ENCODE assay signal across 10 cellular contexts in the genomic region with DNA sequence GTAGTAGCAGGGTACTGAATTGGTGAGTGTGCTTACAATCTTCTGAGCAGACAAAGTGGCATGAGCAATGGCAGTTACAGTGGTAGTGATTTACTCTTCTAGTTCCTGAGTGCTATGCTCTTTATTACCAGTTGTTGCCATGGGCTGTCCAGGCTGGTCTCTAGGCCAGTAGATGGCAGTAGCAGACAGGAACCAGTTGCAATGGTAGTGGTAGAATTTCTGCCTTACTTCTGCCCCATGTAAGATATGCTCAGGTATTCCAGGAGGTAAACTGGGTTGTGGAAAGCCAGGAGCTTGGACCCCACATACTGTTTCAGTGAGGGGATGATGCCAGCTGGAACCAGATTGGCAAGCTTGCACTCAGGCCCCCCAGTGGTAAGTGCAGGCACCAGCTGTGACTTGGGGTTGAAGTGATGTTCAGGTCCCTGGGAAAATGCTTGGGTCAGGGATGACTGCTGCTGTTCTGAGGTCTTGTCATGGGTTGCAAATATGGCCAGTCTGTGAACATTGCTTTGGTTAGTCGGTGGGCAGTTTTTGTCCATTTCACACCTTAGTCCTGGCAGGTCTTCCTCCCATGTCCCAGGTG.
A peak's percentile ranks its signal among the peaks of the same experiment; 100 is the strongest.
DNase-seq lines count a peak whose midpoint lies in the region; ATAC-seq, FAIRE-seq and TF ChIP-seq lines count a peak whose summit lies in the region.
"Had no signal": no experiment of that assay in that cellular context is flagged by ENCODE, and none has a peak within 500 bp of the region (broad histone marks: within the 10 kb centered on the region; RNA-seq: fewer than 3 reads in every experiment).

No MANE protein-coding gene starts in this region.

- WGBS in GM12878 (ENCODE audit: insufficient coverage, insufficient replicate concordance, low lambda C conversion rate, missing lambda C conversion rate), result 25% methylated on average over 1 of the region's 1 CpG
- WGBS in prostate gland, result 50% methylated on average over 1 of the region's 1 CpG

- peak; percentile 32; the same call in 1 of the 2 replicates for TF ChIP-seq RAD21 in GM12878 (IDR thresholded peaks at IDR 0.05; ENCODE audit: insufficient read depth, low read depth, low read length)

- RAD21 ChIA-PET in GM12878 (lab: Charles Lee; ENCODE audit: unreplicated experiment), result no interaction called here

- POLR2A ChIA-PET in GM12878 (lab: Charles Lee), result no interaction called here

- no peaks in the 10 kb centered on the region for H3K36me3 Mint-ChIP-seq in activated CD8-positive, alpha-beta memory T cell treated with anti-CD3 and anti-CD28 coated beads, Interleukin-2, amount 10 ng/mL, durations not matched to agents 7 days and 5 days
- H3K36me3 Mint-ChIP-seq: CD8-positive, alpha-beta memory T cell had no signal

- H2AFZ ChIP-seq in GM12878 (ENCODE audit: control insufficient read depth, low read depth, low read length), result no peak overlapping the region

- H3K27ac Mint-ChIP-seq in activated CD8-positive, alpha-beta memory T cell treated with anti-CD3 and anti-CD28 coated beads, Interleukin-2, amount 10 ng/mL, durations not matched to agents 7 days and 5 days, result no peak overlapping the region
- H3K27ac Mint-ChIP-seq: CD8-positive, alpha-beta memory T cell; T-helper 1 cell treated with Interleukin-12 subunit alpha and Interleukin-12 subunit beta and Interleukin-4 antibody, amounts not matched to agents 30 μg/mL and 1 μg/mL, for 36 hours had no signal

- ATAC-seq in GM12878 (peak; percentile 83), GM21367 (IDR thresholded peaks at IDR 0.05; ENCODE audit: unreplicated experiment) (no peak)
- ATAC-seq in activated CD8-positive, alpha-beta memory T cell treated with anti-CD3 and anti-CD28 coated beads, Interleukin-2, amount 10 ng/mL, durations not matched to agents 7 days and 5 days, result no peak

- H3K36me3 ChIP-seq in GM12878 (ENCODE audit: control insufficient read depth in 2 of 2, insufficient read depth in 2 of 2, low read length in 1 of 2), result no peaks in the 10 kb centered on the region
- no peaks in the 10 kb centered on the region for H3K36me3 ChIP-seq in prostate gland

- no peaks in the 10 kb centered on the region for H3K79me2 ChIP-seq in GM12878 (ENCODE audit: control insufficient read depth, insufficient read depth, low read length)

- DNase-seq in SIG-M5 treated with dmso at 0.1 percent for 504 hours (lab: John Stamatoyannopoulos, UW; ENCODE audit: unreplicated experiment) (peak; percentile 14), SIG-M5 (lab: John Stamatoyannopoulos, UW) (no peak), Kasumi-1 (lab: John Stamatoyannopoulos, UW) (peak; percentile 1 to 17), GM12878 (ENCODE audit: low read depth, low spot score) (no peak), prostate gland (ENCODE audit: low spot score) (peak; percentile 5), cerebellum (ENCODE audit: low spot score) (no peak)
- no peak for DNase-seq in activated CD8-positive, alpha-beta memory T cell treated with anti-CD3 and anti-CD28 coated beads, Interleukin-2, amount 10 ng/mL, durations not matched to agents 7 days and 5 days

- no TSS peak for BruUV-seq in GM12878 (replicated peaks; lab: Mats Ljungman, UMichigan)

- H3K9me3 ChIP-seq in GM12878 (replicated peaks; ENCODE audit: control insufficient read depth, insufficient read depth, low read length), result no peaks in the 10 kb centered on the region
- no peaks in the 10 kb centered on the region for H3K9me3 ChIP-seq in prostate gland

- no peak for TF ChIP-seq EP300 in GM12878 (IDR thresholded peaks at IDR 0.05; ENCODE audit: borderline replicate concordance in 1 of 2, control insufficient read depth in 1 of 2, low read depth in 2 of 2, low read length in 2 of 2)

- no peak overlapping the region for H3K4me3 ChIP-seq in GM12878
- no peak overlapping the region for H3K4me3 ChIP-seq in prostate gland

- SMC1A ChIA-PET in GM12878 (lab: Charles Lee; ENCODE audit: uncharacterized antibody, unreplicated experiment), result no interaction called here

- no peak overlapping the region for H3K4me3 Mint-ChIP-seq in activated CD8-positive, alpha-beta memory T cell treated with anti-CD3 and anti-CD28 coated beads, Interleukin-2, amount 10 ng/mL, durations not matched to agents 7 days and 5 days
- H3K4me3 Mint-ChIP-seq: CD8-positive, alpha-beta memory T cell; T-helper 1 cell treated with Interleukin-12 subunit alpha and Interleukin-12 subunit beta and Interleukin-4 antibody, amounts not matched to agents 30 μg/mL and 1 μg/mL, for 36 hours had no signal

- H3K27ac ChIP-seq in GM12878 (ENCODE audit: control insufficient read depth, insufficient read depth) (no peak overlapping the region), prostate gland (no peak overlapping the region)

- H3K9ac ChIP-seq in GM12878 (ENCODE audit: control insufficient read depth, insufficient read depth, low read length), result no peak overlapping the region

- no peak overlapping the region for H3K4me2 ChIP-seq in GM12878 (ENCODE audit: control insufficient read depth, insufficient read depth)

- H4K20me1 ChIP-seq in GM12878 (ENCODE audit: control insufficient read depth, insufficient read depth), result no peaks in the 10 kb centered on the region

- H3K4me1 Mint-ChIP-seq in activated CD8-positive, alpha-beta memory T cell treated with anti-CD3 and anti-CD28 coated beads, Interleukin-2, amount 10 ng/mL, durations not matched to agents 7 days and 5 days, result no peaks in the 10 kb centered on the region

- intact Hi-C loops in GM12878 (cut with micrococcal nuclease; ENCODE audit: unreplicated experiment), result loop anchor here (10.0 kb wide), 1 partner anchor 64 kb away; no protein-coding TSS in a partner anchor
- intact Hi-C loops in prostate gland (cut with DNase I), result no loop called here

- peak; percentile 43 to 50 (median 48) for TF ChIP-seq CTCF in GM12878 (IDR thresholded peaks at IDR 0.05 in 2 of 3, conservative IDR thresholded peaks at IDR 0.05 in 1 of 3; ENCODE audit: control insufficient read depth in 2 of 3, extremely low read depth in 1 of 3, insufficient read depth in 1 of 3, low read depth in 3 of 3, low read length in 3 of 3)
- peak in 1 of 4 experiments; percentile 11 for TF ChIP-seq CTCF in prostate gland (IDR thresholded peaks at IDR 0.05)

- no peaks in the 10 kb centered on the region for H3K9me3 Mint-ChIP-seq in activated CD8-positive, alpha-beta memory T cell treated with anti-CD3 and anti-CD28 coated beads, Interleukin-2, amount 10 ng/mL, durations not matched to agents 7 days and 5 days (ENCODE audit: low read depth)
- H3K9me3 Mint-ChIP-seq: CD8-positive, alpha-beta memory T cell; T-helper 1 cell treated with Interleukin-12 subunit alpha and Interleukin-12 subunit beta and Interleukin-4 antibody, amounts not matched to agents 30 μg/mL and 1 μg/mL, for 36 hours had no signal

- peaks cover 2% of the 10 kb centered on the region for H3K27me3 Mint-ChIP-seq in activated CD8-positive, alpha-beta memory T cell treated with anti-CD3 and anti-CD28 coated beads, Interleukin-2, amount 10 ng/mL, durations not matched to agents 7 days and 5 days

- no peaks in the 10 kb centered on the region for H3K4me1 ChIP-seq in GM12878 (ENCODE audit: control insufficient read depth, insufficient read depth, low read length)
- no peaks in the 10 kb centered on the region for H3K4me1 ChIP-seq in prostate gland (replicated peaks)

- H3K27me3 ChIP-seq in GM12878 (replicated peaks in 1 of 2; ENCODE audit: control insufficient read depth in 2 of 2, insufficient read depth in 2 of 2, low read length in 1 of 2) (no peaks in the 10 kb centered on the region), prostate gland (replicated peaks; ENCODE audit: insufficient read depth) (no peaks in the 10 kb centered on the region)

- in situ Hi-C loops in GM12878 (cut with MboI), result no loop called here

- CTCF ChIA-PET in GM12878 (lab: Yijun Ruan, JAX), result interaction anchor here (2.2 kb wide), 1 partner anchor 9 kb away, joined by 6 read pairs; no protein-coding TSS in a partner anchor
- CTCF ChIA-PET in activated CD8-positive, alpha-beta memory T cell treated with anti-CD3 and anti-CD28 coated beads, Interleukin-2, amount 10 ng/mL, durations not matched to agents 7 days and 5 days (lab: Charles Lee), result interaction anchor here (0.7 kb wide), 1 partner anchor 43 kb away, joined by 3 read pairs; no protein-coding TSS in a partner anchor

- no peak for FAIRE-seq in GM12878 (lab: Jason Lieb, UNC)

- TF ChIP-seq POLR2A in GM12878 (IDR thresholded peaks at IDR 0.05; ENCODE audit: low read depth, low read length) (no peak), prostate gland (IDR thresholded peaks at IDR 0.05) (no peak)

TF ChIP-seq in GM12878, 131 proteins besides CTCF, POLR2A, EP300 and RAD21:
- no peak for TF ChIP-seq EZH2 (IDR thresholded peaks at IDR 0.05; ENCODE audit: borderline replicate concordance, control insufficient read depth, low read depth, low read length)
- TF ChIP-seq SMC3 (IDR thresholded peaks at IDR 0.05; ENCODE audit: borderline replicate concordance, low read length), result 0 out of 2 replicates have a peak, but pooled peaks have one; percentile 5

Comparison
In these comparisons a context has a peak if more than half of its experiments do, and no peak if none do; other contexts are left out.
1. DNase-seq: peak in SIG-M5 treated with dmso at 0.1 percent for 504 hours (single experiment), Kasumi-1 (2 of 2) and prostate gland (single experiment); none in SIG-M5 (single experiment), GM12878 (single experiment), activated CD8-positive, alpha-beta memory T cell treated with anti-CD3 and anti-CD28 coated beads, Interleukin-2, amount 10 ng/mL, durations not matched to agents 7 days and 5 days (single experiment) and cerebellum (single experiment).